9 cellular contexts compared by ENCODE assay signal in genomic region chr5:159916841-159917761, GRCh38. TPM values are rescaled to one million over a fixed set of nuclear protein-coding genes. Genes with fewer than 3 reads are reported as not detected.
DNase-seq lines count a peak whose midpoint lies in the region; ATAC-seq, FAIRE-seq and TF ChIP-seq lines count a peak whose summit lies in the region.
"Had no signal": no experiment of that assay in that cellular context is flagged by ENCODE, and none has a peak within 500 bp of the region (broad histone marks: within the 10 kb centered on the region; RNA-seq: fewer than 3 reads in every experiment).

No MANE protein-coding gene starts in this region.

- H3K9me2 ChIP-seq in neural cell (ENCODE audit: insufficient read depth, low read length) = no peaks in the 10 kb centered on the region

- no peak for TF ChIP-seq POLR2A in endothelial cell of umbilical vein (IDR thresholded peaks at IDR 0.05; ENCODE audit: low read depth, low read length)

- TF ChIP-seq CTCF in AG04450 (IDR thresholded peaks at IDR 0.05; ENCODE audit: low read depth, low read length) (no peak), endothelial cell of umbilical vein (IDR thresholded peaks at IDR 0.05; ENCODE audit: extremely low read depth in 1 of 2, insufficient read depth in 1 of 2, low read depth in 1 of 2, low read length in 2 of 2) (no peak), neural cell (IDR thresholded peaks at IDR 0.05; ENCODE audit: poor library complexity, severe bottlenecking) (no peak)

- dilution Hi-C loops in endothelial cell of umbilical vein (cut with MboI; ENCODE audit: extremely low pct_ligation_motif_present, low sequenced_read_pairs) = no loop called here

- H3K4me2 ChIP-seq in endothelial cell of umbilical vein (ENCODE audit: insufficient read depth, low read length) = peak overlapping the region; percentile 47
- no peak overlapping the region for H3K4me2 ChIP-seq in neural cell (ENCODE audit: low read length)

- H3K9ac ChIP-seq in NT2/D1 (ENCODE audit: insufficient read length, low read depth) (peak overlapping the region; percentile 68), endothelial cell of umbilical vein (replicated peaks; ENCODE audit: extremely low read depth, insufficient read depth, low read length) (no peak overlapping the region), neural cell (ENCODE audit: low read length) (peak overlapping the region; percentile 38)

- H3K27ac ChIP-seq in AG04450 (ENCODE audit: low read depth, low read length) (no peak overlapping the region), endothelial cell of umbilical vein (ENCODE audit: insufficient read depth, low read depth, low read length) (no peak overlapping the region), neural cell (ENCODE audit: low read length) (no peak overlapping the region)
- H3K27ac ChIP-seq: neutrophil had no signal

- TF ChIP-seq RAD21 in neural cell (conservative IDR thresholded peaks at IDR 0.05) = no peak

- POLR2A ChIA-PET in AG04450 (lab: Yijun Ruan, JAX) (no interaction called here), endothelial cell of umbilical vein (lab: Charles Lee) (no interaction called here)

- no TSS peak for BruUV-seq in endothelial cell of umbilical vein (replicated peaks; lab: Mats Ljungman, UMichigan)

- no peaks in the 10 kb centered on the region for H3F3A ChIP-seq in neural cell (ENCODE audit: insufficient read depth, low read length, poor library complexity, severe bottlenecking)

- H3K36me3 ChIP-seq in NT2/D1 (ENCODE audit: insufficient read depth, insufficient read length, low read length) = no peaks in the 10 kb centered on the region
- H3K36me3 ChIP-seq in endothelial cell of umbilical vein (ENCODE audit: control insufficient read depth in 2 of 2, extremely low read depth in 1 of 2, insufficient read depth in 2 of 2, low read length in 2 of 2) = no peaks in the 10 kb centered on the region
- no peaks in the 10 kb centered on the region for H3K36me3 ChIP-seq in neural cell (ENCODE audit: insufficient read depth, low read length)
- H3K36me3 ChIP-seq: neutrophil had no signal

- H3K4me1 ChIP-seq in NT2/D1 (ENCODE audit: insufficient read depth, insufficient read length) (no peaks in the 10 kb centered on the region), endothelial cell of umbilical vein (ENCODE audit: control insufficient read depth, extremely low read depth, insufficient read depth, low read length) (peaks cover 20% of the 10 kb centered on the region)

- CTCF ChIA-PET in AG04450 (lab: Charles Lee) (interaction anchor here (0.6 to 3.0 kb wide), 15 partner anchors 10 to 628 kb away, joined by 3 to 19 read pairs (median 4); no protein-coding TSS in a partner anchor), endothelial cell of umbilical vein (lab: Charles Lee) (interaction anchor here (0.6 to 2.6 kb wide), 15 partner anchors 16 to 760 kb away, joined by 3 to 16 read pairs (median 3); no protein-coding TSS in a partner anchor)

- no peak for ATAC-seq in GM19328 (IDR thresholded peaks at IDR 0.05; ENCODE audit: unreplicated experiment)
- ATAC-seq in HG03135 (IDR thresholded peaks at IDR 0.05; ENCODE audit: unreplicated experiment) = no peak

- H3K9me1 ChIP-seq in endothelial cell of umbilical vein (replicated peaks; ENCODE audit: control insufficient read depth, extremely low read depth, insufficient read depth, low read length) = no peaks in the 10 kb centered on the region

- intact Hi-C loops in endothelial cell of umbilical vein (cut with micrococcal nuclease) = loop anchor here (1.0 to 10.0 kb wide), 4 partner anchors 402 to 761 kb away; partner anchors contain the start of gene IL12B

- H3K27me3 ChIP-seq in AG04450 (ENCODE audit: control insufficient read depth, insufficient read depth, low read length) (no peaks in the 10 kb centered on the region), NT2/D1 (ENCODE audit: insufficient read depth, insufficient read length) (peaks cover 32% of the 10 kb centered on the region), endothelial cell of umbilical vein (ENCODE audit: control insufficient read depth in 2 of 2, insufficient read depth in 2 of 2, low read length in 2 of 2) (peaks cover 4 to 10% of the 10 kb centered on the region in 2 experiments), neural cell (ENCODE audit: insufficient read depth, low read depth, low read length) (peaks cover 17% of the 10 kb centered on the region)

- no peak for TF ChIP-seq EP300 in neural cell (conservative IDR thresholded peaks at IDR 0.05; ENCODE audit: poor library complexity, severe bottlenecking)

- no peaks in the 10 kb centered on the region; the same call in 1 of the 2 replicates for H3K9me3 ChIP-seq in AG04450 (ENCODE audit: control insufficient read depth, insufficient read depth, low read length)
- H3K9me3 ChIP-seq in NT2/D1 (ENCODE audit: insufficient read depth, low read length) = peaks cover 17% of the 10 kb centered on the region
- H3K9me3 ChIP-seq in endothelial cell of umbilical vein (replicated peaks; ENCODE audit: control insufficient read depth, insufficient read depth, low read length) = no peaks in the 10 kb centered on the region
- H3K9me3 ChIP-seq in neural cell (ENCODE audit: low read length) = no peaks in the 10 kb centered on the region
- H3K9me3 ChIP-seq: neutrophil had no signal

- DNase-seq in AG04450 (ENCODE audit: low read depth, low spot score) (no peak), NT2/D1 (ENCODE audit: low read depth, low spot score) (no peak), endothelial cell of umbilical vein (ENCODE audit: low read depth, low spot score) (no peak), GF-D8 (lab: John Stamatoyannopoulos, UW) (no peak), NCI-H510A (lab: John Stamatoyannopoulos, UW) (no peak)

- no peak for FAIRE-seq in endothelial cell of umbilical vein (lab: Jason Lieb, UNC)

- H3K4me3 ChIP-seq in AG04450 (ENCODE audit: low read depth, low read length) (peak overlapping the region; percentile 57), NT2/D1 (ENCODE audit: insufficient read length, low read depth) (peak overlapping the region; percentile 39), endothelial cell of umbilical vein (replicated peaks in 1 of 3; ENCODE audit: insufficient read depth in 1 of 3, low read depth in 1 of 3, low read length in 3 of 3) (peak overlapping the region in 1 of 3 experiments; percentile 21), neural cell (ENCODE audit: low read length) (peak overlapping the region; percentile 61)

- H4K20me1 ChIP-seq in endothelial cell of umbilical vein (replicated peaks; ENCODE audit: control insufficient read depth, extremely low read depth, insufficient read depth, low read length) = no peaks in the 10 kb centered on the region
- no peaks in the 10 kb centered on the region for H4K20me1 ChIP-seq in neural cell (ENCODE audit: insufficient read depth)

- H2AFZ ChIP-seq in endothelial cell of umbilical vein (ENCODE audit: low read depth, low read length) (peak overlapping the region; percentile 35), neural cell (ENCODE audit: low read depth, low read length) (no peak overlapping the region)

- H3K79me2 ChIP-seq in endothelial cell of umbilical vein (ENCODE audit: control insufficient read depth, insufficient read depth, low read length) = no peaks in the 10 kb centered on the region
- no peaks in the 10 kb centered on the region for H3K79me2 ChIP-seq in neural cell (replicated peaks; ENCODE audit: insufficient read depth, low read length)

TF ChIP-seq in endothelial cell of umbilical vein, 7 proteins besides CTCF, POLR2A, EP300 and RAD21:
- no peak for TF ChIP-seq JUN (IDR thresholded peaks at IDR 0.05; ENCODE audit: borderline replicate concordance, insufficient read depth, insufficient read length, low read depth)
- TF ChIP-seq EZH2 (IDR thresholded peaks at IDR 0.05; ENCODE audit: borderline replicate concordance, low read depth, low read length, severe bottlenecking) = peak; percentile 33

TF ChIP-seq in neural cell, 6 proteins besides CTCF, POLR2A, EP300 and RAD21:
- TF ChIP-seq EZH2 (IDR thresholded peaks at IDR 0.05; ENCODE audit: borderline replicate concordance, insufficient read depth, low read length, poor library complexity, severe bottlenecking) = no peak
- TF ChIP-seq MXI1 (conservative IDR thresholded peaks at IDR 0.05; ENCODE audit: poor library complexity, severe bottlenecking) = no peak
- TF ChIP-seq REST (IDR thresholded peaks at IDR 0.05; ENCODE audit: borderline replicate concordance) = no peak
TF ChIP-seq in neural cell: peak in this region for 0.

RNA-seq across cellular contexts. Expression of gene ADRA1B, which starts 0.8 kb away (rescaled TPM):
- polyA plus RNA-seq in AG04450 (2011; rRNA removed) = 0.58 and 0.98 TPM in 2 replicates
- polyA minus RNA-seq in AG04450 (2011; rRNA and poly(A)+ RNA removed) = 0.87 and 1.4 TPM in 2 replicates
- 0.21 TPM in 1 of 2 replicates, not detected in the other for total RNA-seq in endothelial cell of umbilical vein
- 0.77 and 0.89 TPM in 2 replicates for polyA plus RNA-seq in endothelial cell of umbilical vein
- polyA plus RNA-seq in endothelial cell of umbilical vein (2011; cell fraction: cytosol; rRNA removed) = 0.54 and 0.56 TPM in 2 replicates
- polyA plus RNA-seq in endothelial cell of umbilical vein (2011; cell fraction: nucleus; rRNA removed) = 0.62 and 0.69 TPM in 2 replicates
- 0.46 and 0.98 TPM in 2 replicates for polyA plus RNA-seq in endothelial cell of umbilical vein (2012)
- polyA minus RNA-seq in endothelial cell of umbilical vein = 0.17 and 0.53 TPM in 2 replicates
- polyA minus RNA-seq in endothelial cell of umbilical vein (2011; cell fraction: cytosol; rRNA and poly(A)+ RNA removed) = not detected
- polyA minus RNA-seq in endothelial cell of umbilical vein (2011; cell fraction: nucleus; rRNA and poly(A)+ RNA removed) = 1.2 and 1.5 TPM in 2 replicates
- 1.1 and 1.4 TPM in 2 replicates for polyA plus RNA-seq in neural cell
- polyA minus RNA-seq in neural cell = 1.5 and 2.1 TPM in 2 replicates
